Comparison of ENCODE assay signal across 13 cellular contexts in the genomic region with DNA sequence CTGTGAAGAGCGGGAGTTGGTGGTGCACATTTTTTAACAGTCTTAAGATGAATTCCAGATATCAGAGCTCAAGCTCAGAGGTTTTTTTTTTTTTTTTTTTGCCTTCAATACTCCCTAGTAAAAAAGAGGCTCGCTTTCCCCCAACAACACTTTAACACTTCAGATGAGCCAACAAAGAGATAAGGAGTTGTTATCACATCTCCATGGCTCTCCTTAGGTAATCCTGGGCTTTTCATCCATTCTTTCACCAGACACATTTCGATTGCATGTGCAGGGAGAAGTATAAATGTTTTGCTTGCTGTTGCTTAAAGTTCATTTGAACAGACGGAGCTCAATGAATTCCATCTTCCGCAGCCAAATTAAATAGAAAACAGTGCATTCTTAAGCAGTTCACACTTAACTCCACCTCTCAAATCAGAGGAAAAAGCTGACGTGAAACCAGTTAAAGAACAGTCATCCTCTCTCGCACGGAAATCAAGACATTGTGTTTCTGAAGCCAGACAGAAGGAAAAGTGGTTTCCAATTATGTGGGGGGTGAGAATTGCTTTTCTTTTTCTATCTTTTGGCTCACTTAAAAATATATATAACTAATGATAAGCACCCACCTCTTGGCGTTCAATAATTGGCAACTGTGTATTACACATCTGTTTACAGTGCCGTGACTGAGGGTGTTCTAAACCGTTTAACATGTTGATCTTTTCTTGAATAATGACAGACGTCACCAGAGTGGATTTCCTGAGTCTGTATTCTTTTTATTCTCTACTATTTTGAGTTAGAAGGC.
A peak's percentile ranks its signal among the peaks of the same experiment; 100 is the strongest.
DNase-seq lines count a peak whose midpoint lies in the region; ATAC-seq and TF ChIP-seq lines count a peak whose summit lies in the region.
"Had no signal": no experiment of that assay in that cellular context is flagged by ENCODE, and none has a peak within 500 bp of the region (broad histone marks: within the 10 kb centered on the region; RNA-seq: fewer than 3 reads in every experiment).

No MANE protein-coding gene starts in this region.

- H3K4me1 ChIP-seq in osteoblast (ENCODE audit: insufficient read depth, low read length) = peaks cover 27% of the 10 kb centered on the region

- H3K27ac ChIP-seq in SK-N-MC (no peak overlapping the region), osteoblast (ENCODE audit: low read depth, low read length) (peak overlapping the region; percentile 82)
- H3K27ac ChIP-seq: C4-2B had no signal

- DNase-seq in AG10803 (ENCODE audit: low read depth) (peak; percentile 84), SK-N-MC (ENCODE audit: low read depth, low spot score) (no peak), fibroblast of pulmonary artery (ENCODE audit: low read depth) (peak; percentile 69), osteoblast (ENCODE audit: insufficient read length, low spot score, missing footprints) (peak; percentile 32), MV-4-11 (lab: John Stamatoyannopoulos, UW) (no peak), head of caudate nucleus (no peak), NCI-H2081 (lab: John Stamatoyannopoulos, UW) (no peak)
- DNase-seq: activated T-cell treated with anti-CD3 and anti-CD28 coated beads for 4 hours, dorsolateral prefrontal cortex, KG1, NCI-H526 treated with DMSO at 0.1 percent for 48 hours had no signal

- TF ChIP-seq CTCF in AG10803 (conservative IDR thresholded peaks at IDR 0.05; ENCODE audit: low read length) (no peak), fibroblast of pulmonary artery (IDR thresholded peaks at IDR 0.05; ENCODE audit: low read length, missing control alignments) (no peak), osteoblast (IDR thresholded peaks at IDR 0.05; ENCODE audit: extremely low read depth, low read depth, low read length) (no peak)

- peak overlapping the region; percentile 21 for H3K4me3 ChIP-seq in AG10803 (ENCODE audit: low read length)
- H3K4me3 ChIP-seq in SK-N-MC = 0 out of 2 replicates have a peak overlapping the region, but pooled peaks have one; percentile 9
- H3K4me3 ChIP-seq in fibroblast of pulmonary artery (replicated peaks; ENCODE audit: low read depth, low read length) = peak overlapping the region; percentile 26
- H3K4me3 ChIP-seq in osteoblast (ENCODE audit: insufficient read depth, low read length) = peak overlapping the region; percentile 55

- H3K36me3 ChIP-seq in SK-N-MC (ENCODE audit: insufficient read depth, low read length) (no peaks in the 10 kb centered on the region), osteoblast (ENCODE audit: insufficient read depth, low read length) (no peaks in the 10 kb centered on the region)

- no peaks in the 10 kb centered on the region for H3K79me2 ChIP-seq in osteoblast (ENCODE audit: insufficient read depth, low read length)

- H3K4me2 ChIP-seq in osteoblast (ENCODE audit: insufficient read depth, low read length) = peak overlapping the region; percentile 73

- H3K9me3 ChIP-seq in SK-N-MC (ENCODE audit: low read depth, low read length) = no peaks in the 10 kb centered on the region
- H3K9me3 ChIP-seq in osteoblast (ENCODE audit: low read depth, low read length) = no peaks in the 10 kb centered on the region

- H3K27me3 ChIP-seq in osteoblast (ENCODE audit: insufficient read depth, low read length) = no peaks in the 10 kb centered on the region
- H3K27me3 ChIP-seq: dorsolateral prefrontal cortex had no signal

- no peak overlapping the region for H3K9ac ChIP-seq in SK-N-MC (ENCODE audit: insufficient read length)

- intact Hi-C loops in head of caudate nucleus (cut with DNase I) = loop anchor here (5.0 kb wide), 1 partner anchor 114 kb away; no protein-coding TSS in a partner anchor

- ATAC-seq in GM19035 (IDR thresholded peaks at IDR 0.05; ENCODE audit: unreplicated experiment) = no peak

- peak overlapping the region; percentile 73 for H2AFZ ChIP-seq in osteoblast (ENCODE audit: low read length)

- H4K20me1 ChIP-seq in osteoblast (ENCODE audit: insufficient read depth, low read length) = no peaks in the 10 kb centered on the region

Comparison
In these comparisons a context has a peak if more than half of its experiments do, and no peak if none do; other contexts are left out.
1. DNase-seq: peak in AG10803 (single experiment), fibroblast of pulmonary artery (single experiment) and osteoblast (single experiment); none in SK-N-MC (single experiment), MV-4-11 (single experiment), head of caudate nucleus (0 of 42) and NCI-H2081 (0 of 2).
2. Peak in every context shown above with its lines, with median percentiles within 50 percentile points of each other: H3K4me3 ChIP-seq.